22 cellular contexts compared by ENCODE assay signal in genomic region chr5:4208996-4209395, GRCh38.
DNase-seq lines count a peak whose midpoint lies in the region; ATAC-seq, FAIRE-seq and TF ChIP-seq lines count a peak whose summit lies in the region.
"Had no signal": no experiment of that assay in that cellular context is flagged by ENCODE, and none has a peak within 500 bp of the region (broad histone marks: within the 10 kb centered on the region; RNA-seq: fewer than 3 reads in every experiment).

No MANE protein-coding gene starts in this region.

- no peak overlapping the region for H3K4me2 ChIP-seq in neural progenitor cell
- H3K4me2 ChIP-seq: BLaER1 treated with 17β-estradiol and CSF1 and Interleukin-3, amounts not matched to agents 10 nM and 100 nM had no signal

- DNase-seq in right atrium auricular region (ENCODE audit: low spot score) (peak; percentile 5), Right ventricle myocardium superior (no peak), neural progenitor cell (ENCODE audit: low spot score) (no peak), upper lobe of right lung (no peak), activated T-cell treated with anti-CD3 and anti-CD28 coated beads for 4 hours (no peak), RCC 7860 (ENCODE audit: low spot score) (no peak)
- DNase-seq: 8988T; CD8-positive, alpha-beta memory T cell; COR-L47; DMS 273 treated with DMSO at 0.1 percent for 48 hours; DMS53; DND-41; EL; GOT3; H7; HFFc6 had no signal

- peak overlapping the region; percentile 18 for H3K27ac Mint-ChIP-seq in neural progenitor cell
- H3K27ac Mint-ChIP-seq: B cell; CD8-positive, alpha-beta memory T cell; HFFc6 had no signal

- H3K4me3 ChIP-seq in right atrium auricular region = no peak overlapping the region
- H3K4me3 ChIP-seq in neural progenitor cell = no peak overlapping the region
- no peak overlapping the region for H3K4me3 ChIP-seq in upper lobe of right lung
- H3K4me3 ChIP-seq: BLaER1 treated with 17β-estradiol and CSF1 and Interleukin-3, amounts not matched to agents 10 nM and 100 nM; GM12878 had no signal

- H3K4me1 ChIP-seq in right atrium auricular region (no peaks in the 10 kb centered on the region), neural progenitor cell (peaks cover 43% of the 10 kb centered on the region), upper lobe of right lung (peaks cover 4% of the 10 kb centered on the region)

- H3K27me3 ChIP-seq in right atrium auricular region = no peaks in the 10 kb centered on the region
- H3K27me3 ChIP-seq in neural progenitor cell = peaks cover 3% of the 10 kb centered on the region
- H3K27me3 ChIP-seq in upper lobe of right lung = no peaks in the 10 kb centered on the region
- H3K27me3 ChIP-seq: BLaER1 treated with 17β-estradiol and CSF1 and Interleukin-3, amounts not matched to agents 10 nM and 100 nM had no signal

- H3K36me3 Mint-ChIP-seq in neural progenitor cell = no peaks in the 10 kb centered on the region
- H3K36me3 Mint-ChIP-seq: CD8-positive, alpha-beta memory T cell had no signal

- H3K4me1 Mint-ChIP-seq in neural progenitor cell = peaks cover 71% of the 10 kb centered on the region
- H3K4me1 Mint-ChIP-seq: B cell; CD8-positive, alpha-beta memory T cell had no signal

- peaks cover 16% of the 10 kb centered on the region for H3K9me3 Mint-ChIP-seq in neural progenitor cell

- H3K9me3 ChIP-seq in right atrium auricular region (no peaks in the 10 kb centered on the region), neural progenitor cell (ENCODE audit: low read depth) (no peaks in the 10 kb centered on the region), upper lobe of right lung (no peaks in the 10 kb centered on the region)

- H3K9ac ChIP-seq in neural progenitor cell = no peak overlapping the region
- H3K9ac ChIP-seq: BLaER1 treated with 17β-estradiol and CSF1 and Interleukin-3, amounts not matched to agents 10 nM and 100 nM had no signal

- TF ChIP-seq CTCF in right atrium auricular region (IDR thresholded peaks at IDR 0.05) (no peak), neural progenitor cell (IDR thresholded peaks at IDR 0.05) (no peak), upper lobe of right lung (IDR thresholded peaks at IDR 0.05) (no peak)

- intact Hi-C loops in Right ventricle myocardium superior (cut with DNase I) = no loop called here
- intact Hi-C loops in upper lobe of right lung (cut with DNase I) = no loop called here

- ATAC-seq in Right ventricle myocardium superior (ENCODE audit: poor library complexity) (no peak), upper lobe of right lung (peak; percentile 35), HG03442 (IDR thresholded peaks at IDR 0.05; ENCODE audit: unreplicated experiment) (no peak)
- ATAC-seq: GM12878, HCT116, HepG2 had no signal

- H3K36me3 ChIP-seq in right atrium auricular region (no peaks in the 10 kb centered on the region), neural progenitor cell (no peaks in the 10 kb centered on the region), upper lobe of right lung (no peaks in the 10 kb centered on the region)
- H3K36me3 ChIP-seq: BLaER1 treated with 17β-estradiol and CSF1 and Interleukin-3, amounts not matched to agents 10 nM and 100 nM had no signal

- H3K4me3 Mint-ChIP-seq in neural progenitor cell = no peak overlapping the region
- H3K4me3 Mint-ChIP-seq: B cell; CD8-positive, alpha-beta memory T cell; HFFc6 had no signal

- no peak overlapping the region for H2AFZ ChIP-seq in neural progenitor cell (replicated peaks)

- H3F3A ChIP-seq in neural progenitor cell (ENCODE audit: low read depth) = peaks cover 25% of the 10 kb centered on the region

- no peak for FAIRE-seq in RCC 7860 (lab: Jason Lieb, UNC)
- FAIRE-seq: GM12878, HepG2 had no signal

- H3K27ac ChIP-seq in right atrium auricular region = no peak overlapping the region
- H3K27ac ChIP-seq in neural progenitor cell = no peak overlapping the region
- no peak overlapping the region for H3K27ac ChIP-seq in upper lobe of right lung
- H3K27ac ChIP-seq: BLaER1 treated with 17β-estradiol and CSF1 and Interleukin-3, amounts not matched to agents 10 nM and 100 nM had no signal

- H4K20me1 ChIP-seq in neural progenitor cell (ENCODE audit: low read depth) = peaks cover 13% of the 10 kb centered on the region
- H4K20me1 ChIP-seq: BLaER1 treated with 17β-estradiol and CSF1 and Interleukin-3, amounts not matched to agents 10 nM and 100 nM had no signal

- H3K27me3 Mint-ChIP-seq in neural progenitor cell (ENCODE audit: insufficient read depth, low read depth) = peaks cover 9% of the 10 kb centered on the region
- H3K27me3 Mint-ChIP-seq: B cell; CD8-positive, alpha-beta memory T cell had no signal

- no peaks in the 10 kb centered on the region for H3K79me2 ChIP-seq in neural progenitor cell (ENCODE audit: low read depth)
